In the genomic region with DNA sequence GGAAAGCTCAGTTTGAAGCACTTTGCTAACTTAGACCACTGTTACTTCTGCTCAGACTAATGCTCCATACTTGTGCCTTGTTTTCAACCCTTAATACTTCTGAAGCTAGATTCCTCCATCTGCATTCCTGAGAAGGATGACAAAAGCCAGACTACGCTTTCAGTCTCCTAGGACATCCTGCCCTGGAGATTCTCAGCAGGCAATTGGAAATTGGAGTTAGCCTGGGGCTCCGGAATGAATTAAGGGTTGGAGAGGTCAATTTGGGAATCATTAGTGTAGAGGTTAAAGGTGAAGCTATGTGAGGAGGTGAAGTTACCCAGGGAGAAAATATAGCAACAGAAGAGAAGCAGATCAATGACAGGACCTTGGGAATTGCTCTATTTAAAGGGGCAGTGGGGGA, we compare ENCODE assay signal across 24 cellular contexts.
A peak's percentile ranks its signal among the peaks of the same experiment; 100 is the strongest.
DNase-seq lines count a peak whose midpoint lies in the region; ATAC-seq and TF ChIP-seq lines count a peak whose summit lies in the region.
"Had no signal": no experiment of that assay in that cellular context is flagged by ENCODE, and none has a peak within 500 bp of the region (broad histone marks: within the 10 kb centered on the region; RNA-seq: fewer than 3 reads in every experiment).

No MANE protein-coding gene starts in this region.

- H3K4me3 ChIP-seq in neural progenitor cell, result peak overlapping the region; percentile 2
- H3K4me3 ChIP-seq in osteoblast (ENCODE audit: insufficient read depth, low read length), result no peak overlapping the region
- H3K4me3 ChIP-seq: BLaER1 treated with 17β-estradiol and CSF1 and Interleukin-3, amounts not matched to agents 10 nM and 100 nM; GM23248; SJSA1 had no signal

- no peaks in the 10 kb centered on the region for H3K36me3 Mint-ChIP-seq in WTC11
- H3K36me3 Mint-ChIP-seq in neural progenitor cell, result no peaks in the 10 kb centered on the region
- no peaks in the 10 kb centered on the region for H3K36me3 Mint-ChIP-seq in activated CD8-positive, alpha-beta memory T cell treated with anti-CD3 and anti-CD28 coated beads, Interleukin-2, amount 10 ng/mL, durations not matched to agents 7 days and 5 days
- H3K36me3 Mint-ChIP-seq in stimulated activated naive B cell treated with anti-CD40 and anti-IgM and Interleukin-4, amounts not matched to agents 10 μg/mL and 1 μg/mL and 100 μg/mL, for 72 hours, result no peaks in the 10 kb centered on the region
- H3K36me3 Mint-ChIP-seq: CD4-positive, alpha-beta memory T cell had no signal

- no peaks in the 10 kb centered on the region for H3K36me3 ChIP-seq in neural progenitor cell
- no peaks in the 10 kb centered on the region for H3K36me3 ChIP-seq in osteoblast (ENCODE audit: insufficient read depth, low read length)
- H3K36me3 ChIP-seq: BLaER1 treated with 17β-estradiol and CSF1 and Interleukin-3, amounts not matched to agents 10 nM and 100 nM; SJSA1 had no signal

- H3K9me3 Mint-ChIP-seq in WTC11 (no peaks in the 10 kb centered on the region), neural progenitor cell (no peaks in the 10 kb centered on the region)
- no peaks in the 10 kb centered on the region for H3K9me3 Mint-ChIP-seq in activated CD8-positive, alpha-beta memory T cell treated with anti-CD3 and anti-CD28 coated beads, Interleukin-2, amount 10 ng/mL, durations not matched to agents 7 days and 5 days (ENCODE audit: low read depth)
- H3K9me3 Mint-ChIP-seq in stimulated activated naive B cell treated with anti-CD40 and anti-IgM and Interleukin-4, amounts not matched to agents 10 μg/mL and 1 μg/mL and 100 μg/mL, for 72 hours, result no peaks in the 10 kb centered on the region

- H3K4me3 Mint-ChIP-seq in WTC11 (no peak overlapping the region), neural progenitor cell (no peak overlapping the region)
- no peak overlapping the region for H3K4me3 Mint-ChIP-seq in activated CD8-positive, alpha-beta memory T cell treated with anti-CD3 and anti-CD28 coated beads, Interleukin-2, amount 10 ng/mL, durations not matched to agents 7 days and 5 days
- no peak overlapping the region for H3K4me3 Mint-ChIP-seq in stimulated activated naive B cell treated with anti-CD40 and anti-IgM and Interleukin-4, amounts not matched to agents 10 μg/mL and 1 μg/mL and 100 μg/mL, for 72 hours
- H3K4me3 Mint-ChIP-seq: CD4-positive, alpha-beta memory T cell had no signal

- H3K4me2 ChIP-seq in neural progenitor cell, result peak overlapping the region; percentile 47
- no peak overlapping the region for H3K4me2 ChIP-seq in osteoblast (ENCODE audit: insufficient read depth, low read length)
- H3K4me2 ChIP-seq: BLaER1 treated with 17β-estradiol and CSF1 and Interleukin-3, amounts not matched to agents 10 nM and 100 nM had no signal

- H3K27ac Mint-ChIP-seq in WTC11, result no peak overlapping the region
- H3K27ac Mint-ChIP-seq in neural progenitor cell, result no peak overlapping the region
- no peak overlapping the region for H3K27ac Mint-ChIP-seq in activated CD8-positive, alpha-beta memory T cell treated with anti-CD3 and anti-CD28 coated beads, Interleukin-2, amount 10 ng/mL, durations not matched to agents 7 days and 5 days
- H3K27ac Mint-ChIP-seq in stimulated activated naive B cell treated with anti-CD40 and anti-IgM and Interleukin-4, amounts not matched to agents 10 μg/mL and 1 μg/mL and 100 μg/mL, for 72 hours, result no peak overlapping the region
- H3K27ac Mint-ChIP-seq: CD4-positive, alpha-beta memory T cell had no signal

- peak overlapping the region; percentile 78 for H3K27ac ChIP-seq in neural progenitor cell
- no peak overlapping the region for H3K27ac ChIP-seq in osteoblast (ENCODE audit: low read depth, low read length)
- H3K27ac ChIP-seq: BLaER1 treated with 17β-estradiol and CSF1 and Interleukin-3, amounts not matched to agents 10 nM and 100 nM; GM23248; SJSA1 had no signal

- H3K9me3 ChIP-seq in neural progenitor cell (ENCODE audit: low read depth) (no peaks in the 10 kb centered on the region), osteoblast (ENCODE audit: low read depth, low read length) (no peaks in the 10 kb centered on the region)
- H3K9me3 ChIP-seq: SJSA1 had no signal

- H3K79me2 ChIP-seq in neural progenitor cell (ENCODE audit: low read depth), result no peaks in the 10 kb centered on the region
- H3K79me2 ChIP-seq in osteoblast (ENCODE audit: insufficient read depth, low read length), result no peaks in the 10 kb centered on the region

- no peak overlapping the region for H3K9ac ChIP-seq in neural progenitor cell
- H3K9ac ChIP-seq: BLaER1 treated with 17β-estradiol and CSF1 and Interleukin-3, amounts not matched to agents 10 nM and 100 nM; GM23248 had no signal

- no peaks in the 10 kb centered on the region for H4K20me1 ChIP-seq in neural progenitor cell (ENCODE audit: low read depth)
- H4K20me1 ChIP-seq in osteoblast (ENCODE audit: insufficient read depth, low read length), result no peaks in the 10 kb centered on the region

- peaks cover 9% of the 10 kb centered on the region for H3F3A ChIP-seq in neural progenitor cell (ENCODE audit: low read depth)

- DNase-seq in ELF-1 (ENCODE audit: low read depth, low spot score) (peak; percentile 96), WTC11 (ENCODE audit: low spot score) (no peak), iPS-NIHi7 (ENCODE audit: extremely low spot score) (peak; percentile 40), neural progenitor cell (ENCODE audit: low spot score) (peak; percentile 63), LoVo (ENCODE audit: low spot score) (no peak), osteoblast (ENCODE audit: insufficient read length, low spot score, missing footprints) (no peak)
- no peak for DNase-seq in activated CD8-positive, alpha-beta memory T cell treated with anti-CD3 and anti-CD28 coated beads, Interleukin-2, amount 10 ng/mL, durations not matched to agents 7 days and 5 days
- DNase-seq in stimulated activated naive B cell treated with anti-CD40 and anti-IgM and Interleukin-4, amounts not matched to agents 10 μg/mL and 1 μg/mL and 100 μg/mL, for 72 hours, result no peak
- DNase-seq: ACHN; Calu3; CD4-positive, alpha-beta memory T cell; DMS153; GM23248; HCEC 1CT; KG1; NCI-H1105; NCI-H2029 treated with DMSO at 0.1 percent for 48 hours; NCI-H226; NCI-H510A treated with DMSO at 0.1 percent for 48 hours; NCI-H774; NK-92 treated with Interleukin-12 subunit alpha and Interleukin-12 subunit beta, amount 100 ng/mL, for 24 hours had no signal

- ATAC-seq in WTC11, result peak; percentile 80
- no peak for ATAC-seq in activated CD8-positive, alpha-beta memory T cell treated with anti-CD3 and anti-CD28 coated beads, Interleukin-2, amount 10 ng/mL, durations not matched to agents 7 days and 5 days
- no peak for ATAC-seq in stimulated activated naive B cell treated with anti-CD40 and anti-IgM and Interleukin-4, amounts not matched to agents 10 μg/mL and 1 μg/mL and 100 μg/mL, for 72 hours (replicated peaks)
- ATAC-seq: Panc1 had no signal

- CTCF ChIA-PET in WTC11 (lab: Charles Lee), result no interaction called here
- CTCF ChIA-PET in activated CD8-positive, alpha-beta memory T cell treated with anti-CD3 and anti-CD28 coated beads, Interleukin-2, amount 10 ng/mL, durations not matched to agents 7 days and 5 days (lab: Charles Lee), result no interaction called here

- H3K27me3 Mint-ChIP-seq in WTC11 (ENCODE audit: low read depth) (peaks cover 33% of the 10 kb centered on the region), neural progenitor cell (ENCODE audit: insufficient read depth, low read depth) (peaks cover 2% of the 10 kb centered on the region)
- H3K27me3 Mint-ChIP-seq in activated CD8-positive, alpha-beta memory T cell treated with anti-CD3 and anti-CD28 coated beads, Interleukin-2, amount 10 ng/mL, durations not matched to agents 7 days and 5 days, result peaks cover 12% of the 10 kb centered on the region
- H3K27me3 Mint-ChIP-seq in stimulated activated naive B cell treated with anti-CD40 and anti-IgM and Interleukin-4, amounts not matched to agents 10 μg/mL and 1 μg/mL and 100 μg/mL, for 72 hours, result peaks cover 0 to 17% of the 10 kb centered on the region in 2 donors

- TF ChIP-seq CTCF in WTC11 (IDR thresholded peaks at IDR 0.05), result no peak
- no peak for TF ChIP-seq CTCF in neural progenitor cell (IDR thresholded peaks at IDR 0.05)
- TF ChIP-seq CTCF in osteoblast (IDR thresholded peaks at IDR 0.05; ENCODE audit: extremely low read depth, low read depth, low read length), result no peak

- H3K4me1 Mint-ChIP-seq in WTC11 (peaks cover 23% of the 10 kb centered on the region), neural progenitor cell (peaks cover 43% of the 10 kb centered on the region)
- H3K4me1 Mint-ChIP-seq in activated CD8-positive, alpha-beta memory T cell treated with anti-CD3 and anti-CD28 coated beads, Interleukin-2, amount 10 ng/mL, durations not matched to agents 7 days and 5 days, result no peaks in the 10 kb centered on the region
- H3K4me1 Mint-ChIP-seq in stimulated activated naive B cell treated with anti-CD40 and anti-IgM and Interleukin-4, amounts not matched to agents 10 μg/mL and 1 μg/mL and 100 μg/mL, for 72 hours, result no peaks in the 10 kb centered on the region
- H3K4me1 Mint-ChIP-seq: CD4-positive, alpha-beta memory T cell had no signal

- peaks cover 38% of the 10 kb centered on the region for H3K4me1 ChIP-seq in neural progenitor cell
- no peaks in the 10 kb centered on the region for H3K4me1 ChIP-seq in osteoblast (ENCODE audit: insufficient read depth, low read length)
- H3K4me1 ChIP-seq: SJSA1 had no signal

- H2AFZ ChIP-seq in neural progenitor cell (replicated peaks) (no peak overlapping the region), osteoblast (ENCODE audit: low read length) (no peak overlapping the region)
- H2AFZ ChIP-seq: GM23248 had no signal

- no peaks in the 10 kb centered on the region for H3K27me3 ChIP-seq in neural progenitor cell
- H3K27me3 ChIP-seq in osteoblast (ENCODE audit: insufficient read depth, low read length), result peaks cover 23% of the 10 kb centered on the region
- H3K27me3 ChIP-seq: SJSA1 had no signal

- POLR2A ChIA-PET in WTC11 (lab: Charles Lee), result no interaction called here

TF ChIP-seq in WTC11, 78 proteins besides CTCF, POLR2A, EP300 and RAD21 (continues in another document):
- TF ChIP-seq, protein P1, sequence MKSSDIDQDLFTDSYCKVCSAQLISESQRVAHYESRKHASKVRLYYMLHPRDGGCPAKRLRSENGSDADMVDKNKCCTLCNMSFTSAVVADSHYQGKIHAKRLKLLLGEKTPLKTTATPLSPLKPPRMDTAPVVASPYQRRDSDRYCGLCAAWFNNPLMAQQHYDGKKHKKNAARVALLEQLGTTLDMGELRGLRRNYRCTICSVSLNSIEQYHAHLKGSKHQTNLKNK (CRISPR knock-in tag; IDR thresholded peaks at IDR 0.05), result no peak
- TF ChIP-seq CBFB (CRISPR knock-in tag; IDR thresholded peaks at IDR 0.05; ENCODE audit: low read depth), result no peak
- no peak for TF ChIP-seq MXD4 (CRISPR knock-in tag; IDR thresholded peaks at IDR 0.05; ENCODE audit: borderline replicate concordance)

Comparison
In these comparisons a context has a peak if more than half of its experiments do, and no peak if none do; other contexts are left out.
1. DNase-seq: peak in ELF-1 (single experiment), iPS-NIHi7 (single experiment) and neural progenitor cell (single experiment); none in WTC11 (single experiment), activated CD8-positive, alpha-beta memory T cell treated with anti-CD3 and anti-CD28 coated beads, Interleukin-2, amount 10 ng/mL, durations not matched to agents 7 days and 5 days (single experiment), stimulated activated naive B cell treated with anti-CD40 and anti-IgM and Interleukin-4, amounts not matched to agents 10 μg/mL and 1 μg/mL and 100 μg/mL, for 72 hours (single experiment), LoVo (single experiment) and osteoblast (single experiment).